ENCODE assay signal across 3 cellular contexts in the genomic region with DNA sequence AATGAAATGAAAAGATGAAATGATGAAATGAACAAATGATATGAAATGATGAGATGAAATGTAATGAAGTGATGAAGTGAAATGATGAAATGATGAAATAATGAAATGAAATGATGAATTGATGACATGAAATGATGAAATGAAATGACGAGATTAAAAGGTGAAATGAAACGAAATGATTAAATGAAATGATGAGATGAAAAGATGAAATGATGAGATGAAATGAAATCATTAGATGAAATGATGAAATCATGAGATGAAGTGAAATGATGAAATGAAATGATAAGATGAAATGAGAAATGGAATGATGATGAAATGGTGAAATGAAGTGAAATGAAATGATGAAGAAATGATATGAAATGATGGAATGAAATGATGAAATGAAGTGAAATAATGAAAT.
TF ChIP-seq lines count a peak whose summit lies in the region.
"Not testable (repeated sequence)": the region's sequence is repeated elsewhere in the genome, so short reads cannot be mapped to it uniquely, and the experiment has no call there.

No MANE protein-coding gene starts in this region.

TF ChIP-seq in GM12878, 131 proteins besides CTCF, POLR2A, EP300 and RAD21:
- peak; percentile 3 for TF ChIP-seq ZNF24 (IDR thresholded peaks at IDR 0.05)

TF ChIP-seq in K562, 482 proteins besides CTCF, POLR2A, EP300 and RAD21:
- TF ChIP-seq, protein P1, sequence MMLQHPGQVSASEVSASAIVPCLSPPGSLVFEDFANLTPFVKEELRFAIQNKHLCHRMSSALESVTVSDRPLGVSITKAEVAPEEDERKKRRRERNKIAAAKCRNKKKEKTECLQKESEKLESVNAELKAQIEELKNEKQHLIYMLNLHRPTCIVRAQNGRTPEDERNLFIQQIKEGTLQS (IDR thresholded peaks at IDR 0.05), result peak; percentile 72; the same call in 1 of the 2 replicates
- TF ChIP-seq, protein P1 (CRISPR knock-in tag; conservative IDR thresholded peaks at IDR 0.05), result not testable (repeated sequence)
- peak; percentile 72; the same call in 1 of the 2 replicates for TF ChIP-seq CEBPB (tag; IDR thresholded peaks at IDR 0.05)
- not testable (repeated sequence) for TF ChIP-seq CEBPG (CRISPR knock-in tag; IDR thresholded peaks at IDR 0.05)
- TF ChIP-seq CEBPG (tag; conservative IDR thresholded peaks at IDR 0.05 in 1 of 2, IDR thresholded peaks at IDR 0.05 in 1 of 2), result peak in 1 of 2 experiments; percentile 37; a peak in 2 of 4 replicates
TF ChIP-seq in K562: peak in this region for 3; not testable (repeated sequence) for 479.

TF ChIP-seq in HepG2, 621 proteins besides CTCF, POLR2A, EP300 and RAD21:
- peak; percentile 91 for TF ChIP-seq ATF7 (IDR thresholded peaks at IDR 0.05)
- not testable (repeated sequence) for TF ChIP-seq ATF7, CREB1 (CRISPR knock-in tag; IDR thresholded peaks at IDR 0.05)
- TF ChIP-seq CREB1 (IDR thresholded peaks at IDR 0.05), result peak; percentile 47
- TF ChIP-seq ZNF24 (IDR thresholded peaks at IDR 0.05), result peak; percentile 79
